2 cellular contexts compared by ENCODE assay signal in the genomic region with DNA sequence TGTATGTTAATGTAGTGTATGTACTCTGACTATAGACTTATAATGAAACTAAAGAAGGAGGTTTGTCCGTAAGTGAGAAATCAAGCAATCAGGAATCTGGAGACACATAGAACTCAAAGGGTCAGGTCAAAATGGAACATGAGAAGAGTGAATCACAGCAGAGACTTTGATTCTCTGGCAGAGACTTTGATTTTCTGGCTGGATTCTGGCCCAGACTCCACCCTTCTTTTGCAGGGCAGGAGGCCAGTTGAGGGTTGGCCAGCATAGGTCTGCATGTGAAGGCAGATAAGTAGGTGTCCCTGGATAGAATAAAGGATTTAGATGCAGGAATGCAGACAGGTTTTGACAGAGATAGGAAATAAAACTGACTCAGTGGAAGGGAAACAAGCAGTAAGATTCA.
TF ChIP-seq lines count a peak whose summit lies in the region.

No MANE protein-coding gene starts in this region.

TF ChIP-seq in liver, 16 proteins besides CTCF, POLR2A, EP300 and RAD21:
- TF ChIP-seq, protein P1, sequence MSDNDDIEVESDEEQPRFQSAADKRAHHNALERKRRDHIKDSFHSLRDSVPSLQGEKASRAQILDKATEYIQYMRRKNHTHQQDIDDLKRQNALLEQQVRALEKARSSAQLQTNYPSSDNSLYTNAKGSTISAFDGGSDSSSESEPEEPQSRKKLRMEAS (IDR thresholded peaks at IDR 0.05) = peak; percentile 41
- TF ChIP-seq, protein P2, sequence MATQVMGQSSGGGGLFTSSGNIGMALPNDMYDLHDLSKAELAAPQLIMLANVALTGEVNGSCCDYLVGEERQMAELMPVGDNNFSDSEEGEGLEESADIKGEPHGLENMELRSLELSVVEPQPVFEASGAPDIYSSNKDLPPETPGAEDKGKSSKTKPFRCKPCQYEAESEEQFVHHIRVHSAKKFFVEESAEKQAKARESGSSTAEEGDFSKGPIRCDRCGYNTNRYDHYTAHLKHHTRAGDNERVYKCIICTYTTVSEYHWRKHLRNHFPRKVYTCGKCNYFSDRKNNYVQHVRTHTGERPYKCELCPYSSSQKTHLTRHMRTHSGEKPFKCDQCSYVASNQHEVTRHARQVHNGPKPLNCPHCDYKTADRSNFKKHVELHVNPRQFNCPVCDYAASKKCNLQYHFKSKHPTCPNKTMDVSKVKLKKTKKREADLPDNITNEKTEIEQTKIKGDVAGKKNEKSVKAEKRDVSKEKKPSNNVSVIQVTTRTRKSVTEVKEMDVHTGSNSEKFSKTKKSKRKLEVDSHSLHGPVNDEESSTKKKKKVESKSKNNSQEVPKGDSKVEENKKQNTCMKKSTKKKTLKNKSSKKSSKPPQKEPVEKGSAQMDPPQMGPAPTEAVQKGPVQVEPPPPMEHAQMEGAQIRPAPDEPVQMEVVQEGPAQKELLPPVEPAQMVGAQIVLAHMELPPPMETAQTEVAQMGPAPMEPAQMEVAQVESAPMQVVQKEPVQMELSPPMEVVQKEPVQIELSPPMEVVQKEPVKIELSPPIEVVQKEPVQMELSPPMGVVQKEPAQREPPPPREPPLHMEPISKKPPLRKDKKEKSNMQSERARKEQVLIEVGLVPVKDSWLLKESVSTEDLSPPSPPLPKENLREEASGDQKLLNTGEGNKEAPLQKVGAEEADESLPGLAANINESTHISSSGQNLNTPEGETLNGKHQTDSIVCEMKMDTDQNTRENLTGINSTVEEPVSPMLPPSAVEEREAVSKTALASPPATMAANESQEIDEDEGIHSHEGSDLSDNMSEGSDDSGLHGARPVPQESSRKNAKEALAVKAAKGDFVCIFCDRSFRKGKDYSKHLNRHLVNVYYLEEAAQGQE (IDR thresholded peaks at IDR 0.05) = no peak
- TF ChIP-seq HNF4A (conservative IDR thresholded peaks at IDR 0.05) (peak; percentile 92 to 94), ZBTB33 (IDR thresholded peaks at IDR 0.05) (no peak), RXRA (IDR thresholded peaks at IDR 0.05) (peak; percentile 64 to 79), GABPA (IDR thresholded peaks at IDR 0.05 in 1 of 2, conservative IDR thresholded peaks at IDR 0.05 in 1 of 2) (no peak), ATF3 (IDR thresholded peaks at IDR 0.05) (peak; percentile 46), TAF1 (conservative IDR thresholded peaks at IDR 0.05) (no peak), HNF4G (IDR thresholded peaks at IDR 0.05) (peak; percentile 64), YY1 (IDR thresholded peaks at IDR 0.05) (peak; percentile 63), NR2F2 (IDR thresholded peaks at IDR 0.05) (peak; percentile 35), SP1 (IDR thresholded peaks at IDR 0.05) (peak; percentile 75), FOXA2 (IDR thresholded peaks at IDR 0.05) (peak; percentile 14), JUND (IDR thresholded peaks at IDR 0.05) (peak; percentile 75 to 88)
TF ChIP-seq in liver: peak in this region for 10.

TF ChIP-seq in HepG2, 621 proteins besides CTCF, POLR2A, EP300 and RAD21:
- TF ChIP-seq BCL3 (CRISPR knock-in tag; IDR thresholded peaks at IDR 0.05) (no peak), ZUFSP (CRISPR knock-in tag; IDR thresholded peaks at IDR 0.05; ENCODE audit: borderline replicate concordance) (no peak), MLLT10 (CRISPR knock-in tag; IDR thresholded peaks at IDR 0.05) (no peak), ZNF790 (CRISPR knock-in tag; IDR thresholded peaks at IDR 0.05; ENCODE audit: borderline replicate concordance) (no peak), NR1H2 (CRISPR knock-in tag; IDR thresholded peaks at IDR 0.05; ENCODE audit: borderline replicate concordance, low read depth) (no peak), FOXO1 (CRISPR knock-in tag; IDR thresholded peaks at IDR 0.05) (no peak), THAP8 (CRISPR knock-in tag; IDR thresholded peaks at IDR 0.05; ENCODE audit: borderline replicate concordance) (no peak), NCOR1 (IDR thresholded peaks at IDR 0.05; ENCODE audit: borderline replicate concordance, low read length) (no peak), HDAC6 (IDR thresholded peaks at IDR 0.05; ENCODE audit: low read depth, low read length) (no peak), ZMYM2 (CRISPR knock-in tag; IDR thresholded peaks at IDR 0.05) (no peak), ARID2 (CRISPR knock-in tag; IDR thresholded peaks at IDR 0.05; ENCODE audit: borderline replicate concordance) (no peak), FOXM1 (CRISPR knock-in tag; IDR thresholded peaks at IDR 0.05) (no peak), HDAC1 (CRISPR knock-in tag; IDR thresholded peaks at IDR 0.05) (no peak)
- TF ChIP-seq, protein P2 (IDR thresholded peaks at IDR 0.05; ENCODE audit: borderline replicate concordance in 1 of 2, low read depth in 1 of 2, low read length in 2 of 2) = no peak
- TF ChIP-seq, protein P3, sequence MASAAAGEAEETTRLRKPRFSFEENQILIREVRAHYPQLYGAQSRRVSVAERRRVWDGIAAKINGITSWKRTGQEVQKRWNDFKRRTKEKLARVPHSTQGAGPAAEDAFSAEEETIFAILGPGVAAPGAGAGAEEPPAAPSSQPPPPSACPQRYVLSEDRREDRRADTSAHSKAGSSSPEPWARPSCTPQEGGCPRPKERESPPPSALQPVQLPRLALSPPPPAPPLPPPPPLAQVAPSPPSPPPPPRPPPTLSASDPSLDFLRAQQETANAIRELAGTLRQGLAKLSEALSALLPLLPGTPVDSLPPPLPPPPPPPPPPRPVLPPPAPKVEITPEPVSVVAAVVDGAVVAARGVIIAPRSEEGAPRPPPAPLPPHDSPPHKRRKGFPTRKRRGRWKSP (CRISPR knock-in tag; IDR thresholded peaks at IDR 0.05) = no peak
